ENCODE assay signal across 1 cellular context in the genomic region with DNA sequence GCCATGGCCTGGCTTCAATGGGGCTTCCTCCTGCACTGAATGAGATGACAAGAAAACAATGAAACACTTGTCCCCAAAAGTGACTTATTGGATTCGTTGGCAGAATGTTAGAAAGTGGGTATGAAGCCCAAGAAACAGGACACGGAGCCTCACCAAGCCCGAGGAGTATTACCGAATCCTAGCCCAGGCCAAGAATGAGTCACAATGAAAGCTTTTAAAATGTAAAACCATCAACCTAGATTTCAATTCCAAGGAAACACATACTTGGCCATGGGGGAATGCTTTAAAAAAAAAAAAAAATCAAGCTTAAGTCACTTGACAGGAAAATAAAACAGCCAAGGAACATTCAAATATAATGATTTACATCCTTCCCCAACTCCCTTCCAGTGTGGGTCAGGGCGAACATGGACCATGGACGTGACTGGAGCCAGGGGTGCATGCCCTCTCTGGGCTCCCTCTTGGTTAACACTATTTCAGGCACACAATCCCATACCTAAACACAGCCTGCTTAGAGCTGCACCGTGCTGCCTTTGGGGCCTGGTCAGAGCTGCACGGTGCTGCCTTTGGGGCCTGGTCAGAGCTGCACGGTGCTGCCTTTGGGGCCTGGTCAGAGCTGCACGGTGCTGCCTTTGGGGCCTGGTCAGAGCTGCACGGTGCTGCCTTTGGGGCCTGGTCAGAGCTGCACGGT.
TF ChIP-seq lines count a peak whose summit lies in the region.

No MANE protein-coding gene starts in this region.

TF ChIP-seq in SK-N-SH, 30 proteins besides CTCF, POLR2A, EP300 and RAD21 (continued from another document):
- TF ChIP-seq, protein P1, sequence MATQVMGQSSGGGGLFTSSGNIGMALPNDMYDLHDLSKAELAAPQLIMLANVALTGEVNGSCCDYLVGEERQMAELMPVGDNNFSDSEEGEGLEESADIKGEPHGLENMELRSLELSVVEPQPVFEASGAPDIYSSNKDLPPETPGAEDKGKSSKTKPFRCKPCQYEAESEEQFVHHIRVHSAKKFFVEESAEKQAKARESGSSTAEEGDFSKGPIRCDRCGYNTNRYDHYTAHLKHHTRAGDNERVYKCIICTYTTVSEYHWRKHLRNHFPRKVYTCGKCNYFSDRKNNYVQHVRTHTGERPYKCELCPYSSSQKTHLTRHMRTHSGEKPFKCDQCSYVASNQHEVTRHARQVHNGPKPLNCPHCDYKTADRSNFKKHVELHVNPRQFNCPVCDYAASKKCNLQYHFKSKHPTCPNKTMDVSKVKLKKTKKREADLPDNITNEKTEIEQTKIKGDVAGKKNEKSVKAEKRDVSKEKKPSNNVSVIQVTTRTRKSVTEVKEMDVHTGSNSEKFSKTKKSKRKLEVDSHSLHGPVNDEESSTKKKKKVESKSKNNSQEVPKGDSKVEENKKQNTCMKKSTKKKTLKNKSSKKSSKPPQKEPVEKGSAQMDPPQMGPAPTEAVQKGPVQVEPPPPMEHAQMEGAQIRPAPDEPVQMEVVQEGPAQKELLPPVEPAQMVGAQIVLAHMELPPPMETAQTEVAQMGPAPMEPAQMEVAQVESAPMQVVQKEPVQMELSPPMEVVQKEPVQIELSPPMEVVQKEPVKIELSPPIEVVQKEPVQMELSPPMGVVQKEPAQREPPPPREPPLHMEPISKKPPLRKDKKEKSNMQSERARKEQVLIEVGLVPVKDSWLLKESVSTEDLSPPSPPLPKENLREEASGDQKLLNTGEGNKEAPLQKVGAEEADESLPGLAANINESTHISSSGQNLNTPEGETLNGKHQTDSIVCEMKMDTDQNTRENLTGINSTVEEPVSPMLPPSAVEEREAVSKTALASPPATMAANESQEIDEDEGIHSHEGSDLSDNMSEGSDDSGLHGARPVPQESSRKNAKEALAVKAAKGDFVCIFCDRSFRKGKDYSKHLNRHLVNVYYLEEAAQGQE (IDR thresholded peaks at IDR 0.05; ENCODE audit: low read depth, low read length), result no peak
- TF ChIP-seq SIN3A (IDR thresholded peaks at IDR 0.05; ENCODE audit: borderline replicate concordance, low read depth, low read length) (no peak), RXRA (IDR thresholded peaks at IDR 0.05; ENCODE audit: borderline replicate concordance, low read depth) (peak; percentile 76; the same call in 1 of the 2 replicates), JUND (IDR thresholded peaks at IDR 0.05) (peak; percentile 79), TCF12 (IDR thresholded peaks at IDR 0.05) (peak; percentile 74), MXI1 (IDR thresholded peaks at IDR 0.05; ENCODE audit: low read depth, low read length) (no peak), GABPA (IDR thresholded peaks at IDR 0.05; ENCODE audit: low read depth) (no peak), POLR2AphosphoS5 (IDR thresholded peaks at IDR 0.05; ENCODE audit: low read depth, low read length) (peak; percentile 47; the same call in 1 of the 2 replicates), CHD2 (IDR thresholded peaks at IDR 0.05; ENCODE audit: low read length, partially characterized antibody) (no peak), EZH2phosphoT487 (IDR thresholded peaks at IDR 0.05; ENCODE audit: borderline replicate concordance, low read depth) (no peak), SMC3 (IDR thresholded peaks at IDR 0.05; ENCODE audit: low read depth, low read length) (no peak), NRF1 (IDR thresholded peaks at IDR 0.05; ENCODE audit: low read depth, low read length) (no peak), TEAD4 (IDR thresholded peaks at IDR 0.05; ENCODE audit: borderline replicate concordance, insufficient read depth) (0 out of 2 replicates have a peak, but pooled peaks have one; percentile 60), FOXJ3 (CRISPR knock-in tag; IDR thresholded peaks at IDR 0.05) (no peak), TAF1 (IDR thresholded peaks at IDR 0.05; ENCODE audit: borderline replicate concordance, low read depth, low read length) (no peak), FOSL2 (IDR thresholded peaks at IDR 0.05; ENCODE audit: borderline replicate concordance, low read depth) (peak; percentile 82; the same call in 1 of the 2 replicates), GATA2 (CRISPR knock-in tag; IDR thresholded peaks at IDR 0.05) (no peak), ELF1 (IDR thresholded peaks at IDR 0.05) (no peak), RCOR1 (IDR thresholded peaks at IDR 0.05; ENCODE audit: low read length) (no peak), YY1 (IDR thresholded peaks at IDR 0.05; ENCODE audit: low read depth) (no peak)
- TF ChIP-seq, protein P2, sequence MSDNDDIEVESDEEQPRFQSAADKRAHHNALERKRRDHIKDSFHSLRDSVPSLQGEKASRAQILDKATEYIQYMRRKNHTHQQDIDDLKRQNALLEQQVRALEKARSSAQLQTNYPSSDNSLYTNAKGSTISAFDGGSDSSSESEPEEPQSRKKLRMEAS (IDR thresholded peaks at IDR 0.05; ENCODE audit: low read depth), result peak; percentile 20; the same call in 1 of the 2 replicates
- TF ChIP-seq, protein P3, sequence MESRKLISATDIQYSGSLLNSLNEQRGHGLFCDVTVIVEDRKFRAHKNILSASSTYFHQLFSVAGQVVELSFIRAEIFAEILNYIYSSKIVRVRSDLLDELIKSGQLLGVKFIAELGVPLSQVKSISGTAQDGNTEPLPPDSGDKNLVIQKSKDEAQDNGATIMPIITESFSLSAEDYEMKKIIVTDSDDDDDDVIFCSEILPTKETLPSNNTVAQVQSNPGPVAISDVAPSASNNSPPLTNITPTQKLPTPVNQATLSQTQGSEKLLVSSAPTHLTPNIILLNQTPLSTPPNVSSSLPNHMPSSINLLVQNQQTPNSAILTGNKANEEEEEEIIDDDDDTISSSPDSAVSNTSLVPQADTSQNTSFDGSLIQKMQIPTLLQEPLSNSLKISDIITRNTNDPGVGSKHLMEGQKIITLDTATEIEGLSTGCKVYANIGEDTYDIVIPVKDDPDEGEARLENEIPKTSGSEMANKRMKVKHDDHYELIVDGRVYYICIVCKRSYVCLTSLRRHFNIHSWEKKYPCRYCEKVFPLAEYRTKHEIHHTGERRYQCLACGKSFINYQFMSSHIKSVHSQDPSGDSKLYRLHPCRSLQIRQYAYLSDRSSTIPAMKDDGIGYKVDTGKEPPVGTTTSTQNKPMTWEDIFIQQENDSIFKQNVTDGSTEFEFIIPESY (IDR thresholded peaks at IDR 0.05; ENCODE audit: borderline replicate concordance, low read depth), result no peak
- TF ChIP-seq, protein P4, sequence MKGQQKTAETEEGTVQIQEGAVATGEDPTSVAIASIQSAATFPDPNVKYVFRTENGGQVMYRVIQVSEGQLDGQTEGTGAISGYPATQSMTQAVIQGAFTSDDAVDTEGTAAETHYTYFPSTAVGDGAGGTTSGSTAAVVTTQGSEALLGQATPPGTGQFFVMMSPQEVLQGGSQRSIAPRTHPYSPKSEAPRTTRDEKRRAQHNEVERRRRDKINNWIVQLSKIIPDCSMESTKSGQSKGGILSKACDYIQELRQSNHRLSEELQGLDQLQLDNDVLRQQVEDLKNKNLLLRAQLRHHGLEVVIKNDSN (IDR thresholded peaks at IDR 0.05; ENCODE audit: borderline replicate concordance, low read depth), result no peak
- TF ChIP-seq, protein P5, sequence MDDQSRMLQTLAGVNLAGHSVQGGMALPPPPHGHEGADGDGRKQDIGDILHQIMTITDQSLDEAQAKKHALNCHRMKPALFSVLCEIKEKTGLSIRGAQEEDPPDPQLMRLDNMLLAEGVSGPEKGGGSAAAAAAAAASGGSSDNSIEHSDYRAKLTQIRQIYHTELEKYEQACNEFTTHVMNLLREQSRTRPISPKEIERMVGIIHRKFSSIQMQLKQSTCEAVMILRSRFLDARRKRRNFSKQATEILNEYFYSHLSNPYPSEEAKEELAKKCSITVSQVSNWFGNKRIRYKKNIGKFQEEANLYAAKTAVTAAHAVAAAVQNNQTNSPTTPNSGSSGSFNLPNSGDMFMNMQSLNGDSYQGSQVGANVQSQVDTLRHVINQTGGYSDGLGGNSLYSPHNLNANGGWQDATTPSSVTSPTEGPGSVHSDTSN (IDR thresholded peaks at IDR 0.05), result peak; percentile 86
- TF ChIP-seq, protein P6, sequence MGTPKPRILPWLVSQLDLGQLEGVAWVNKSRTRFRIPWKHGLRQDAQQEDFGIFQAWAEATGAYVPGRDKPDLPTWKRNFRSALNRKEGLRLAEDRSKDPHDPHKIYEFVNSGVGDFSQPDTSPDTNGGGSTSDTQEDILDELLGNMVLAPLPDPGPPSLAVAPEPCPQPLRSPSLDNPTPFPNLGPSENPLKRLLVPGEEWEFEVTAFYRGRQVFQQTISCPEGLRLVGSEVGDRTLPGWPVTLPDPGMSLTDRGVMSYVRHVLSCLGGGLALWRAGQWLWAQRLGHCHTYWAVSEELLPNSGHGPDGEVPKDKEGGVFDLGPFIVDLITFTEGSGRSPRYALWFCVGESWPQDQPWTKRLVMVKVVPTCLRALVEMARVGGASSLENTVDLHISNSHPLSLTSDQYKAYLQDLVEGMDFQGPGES (IDR thresholded peaks at IDR 0.05; ENCODE audit: low read depth, low read length), result no peak
- TF ChIP-seq, protein P7, sequence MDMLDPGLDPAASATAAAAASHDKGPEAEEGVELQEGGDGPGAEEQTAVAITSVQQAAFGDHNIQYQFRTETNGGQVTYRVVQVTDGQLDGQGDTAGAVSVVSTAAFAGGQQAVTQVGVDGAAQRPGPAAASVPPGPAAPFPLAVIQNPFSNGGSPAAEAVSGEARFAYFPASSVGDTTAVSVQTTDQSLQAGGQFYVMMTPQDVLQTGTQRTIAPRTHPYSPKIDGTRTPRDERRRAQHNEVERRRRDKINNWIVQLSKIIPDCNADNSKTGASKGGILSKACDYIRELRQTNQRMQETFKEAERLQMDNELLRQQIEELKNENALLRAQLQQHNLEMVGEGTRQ (IDR thresholded peaks at IDR 0.05; ENCODE audit: borderline replicate concordance, low read depth, low read length), result no peak
